Comparison of ENCODE assay signal across 27 cellular contexts in the genomic region with DNA sequence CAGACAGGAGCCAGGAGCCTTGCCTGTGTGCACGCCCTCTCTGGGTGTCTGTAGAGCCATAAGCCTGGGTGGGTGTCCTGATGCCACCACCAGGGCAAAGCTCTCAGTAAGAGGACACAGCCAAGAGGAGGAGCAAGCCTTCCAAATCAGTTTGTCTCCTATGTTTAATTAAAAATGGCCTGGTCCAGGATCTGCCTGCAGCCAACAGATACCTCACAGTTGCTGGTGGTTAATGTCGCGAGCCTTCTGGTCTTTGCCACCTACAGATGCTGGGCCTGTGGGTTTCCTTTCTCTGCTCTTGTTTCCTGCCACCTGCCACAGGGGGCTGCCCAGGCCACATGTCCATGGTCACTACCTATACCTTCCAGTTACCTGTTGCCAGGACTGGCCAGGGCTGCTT. TPM values are rescaled to one million over a fixed set of nuclear protein-coding genes. Genes with fewer than 3 reads are reported as not detected.
DNase-seq lines count a peak whose midpoint lies in the region; ATAC-seq and TF ChIP-seq lines count a peak whose summit lies in the region.
"Had no signal": no experiment of that assay in that cellular context is flagged by ENCODE, and none has a peak within 500 bp of the region (broad histone marks: within the 10 kb centered on the region; RNA-seq: fewer than 3 reads in every experiment).

No MANE protein-coding gene starts in this region.

- H3K27ac ChIP-seq in right atrium auricular region (no peak overlapping the region), prostate gland (no peak overlapping the region)
- H3K27ac ChIP-seq: A549, esophagus squamous epithelium, foreskin keratinocyte, RWPE1, tibial artery had no signal

- peaks cover 0 to 45% (median 28%) of the 10 kb centered on the region in 3 donors for H3K36me3 Mint-ChIP-seq in immature natural killer cell
- peaks cover 26 to 67% of the 10 kb centered on the region in 2 donors for H3K36me3 Mint-ChIP-seq in stimulated activated naive B cell treated with anti-CD40 and anti-IgM and Interleukin-4, amounts not matched to agents 10 μg/mL and 1 μg/mL and 100 μg/mL, for 72 hours
- H3K36me3 Mint-ChIP-seq: CD8-positive, alpha-beta T cell; T-cell; WTC11 had no signal

- H3K27ac Mint-ChIP-seq in immature natural killer cell, result peak overlapping the region in 4 of 6 donors; percentile 6 to 68 (median 37)
- H3K27ac Mint-ChIP-seq in stimulated activated naive B cell treated with anti-CD40 and anti-IgM and Interleukin-4, amounts not matched to agents 10 μg/mL and 1 μg/mL and 100 μg/mL, for 72 hours, result peak overlapping the region; percentile 92
- H3K27ac Mint-ChIP-seq: activated CD4-positive, alpha-beta T cell treated with anti-CD3 and anti-CD28 coated beads, Interleukin-2, amount 10 ng/mL, durations not matched to agents 7 days and 5 days; CD8-positive, alpha-beta T cell; T-cell; WTC11 had no signal

- peaks cover 0 to 3% (median under 1%) of the 10 kb centered on the region in 3 donors for H3K27me3 Mint-ChIP-seq in immature natural killer cell (ENCODE audit: low read depth in 3 of 3)
- no peaks in the 10 kb centered on the region for H3K27me3 Mint-ChIP-seq in stimulated activated naive B cell treated with anti-CD40 and anti-IgM and Interleukin-4, amounts not matched to agents 10 μg/mL and 1 μg/mL and 100 μg/mL, for 72 hours

- peaks cover 48 to 67% of the 10 kb centered on the region in 2 donors for H3K4me1 Mint-ChIP-seq in immature natural killer cell
- peaks cover 55 to 68% of the 10 kb centered on the region in 2 donors for H3K4me1 Mint-ChIP-seq in stimulated activated naive B cell treated with anti-CD40 and anti-IgM and Interleukin-4, amounts not matched to agents 10 μg/mL and 1 μg/mL and 100 μg/mL, for 72 hours
- H3K4me1 Mint-ChIP-seq: WTC11 had no signal

- TF ChIP-seq CTCF in right atrium auricular region (IDR thresholded peaks at IDR 0.05) (no peak), prostate gland (IDR thresholded peaks at IDR 0.05) (no peak)

- ATAC-seq in Right ventricle myocardium superior (ENCODE audit: poor library complexity) (peak; percentile 63), GM18505 (IDR thresholded peaks at IDR 0.05; ENCODE audit: unreplicated experiment) (no peak)
- ATAC-seq in stimulated activated naive B cell treated with anti-CD40 and anti-IgM and Interleukin-4, amounts not matched to agents 10 μg/mL and 1 μg/mL and 100 μg/mL, for 72 hours (replicated peaks), result peak; percentile 22 to 37
- ATAC-seq: A549; CD8-positive, alpha-beta T cell; foreskin keratinocyte; T-cell; WTC11 had no signal

- peak overlapping the region; percentile 44 to 83 (median 77) for H3K4me3 Mint-ChIP-seq in immature natural killer cell
- H3K4me3 Mint-ChIP-seq in stimulated activated naive B cell treated with anti-CD40 and anti-IgM and Interleukin-4, amounts not matched to agents 10 μg/mL and 1 μg/mL and 100 μg/mL, for 72 hours, result peak overlapping the region; percentile 32
- H3K4me3 Mint-ChIP-seq: activated CD4-positive, alpha-beta T cell treated with anti-CD3 and anti-CD28 coated beads, Interleukin-2, amount 10 ng/mL, durations not matched to agents 7 days and 5 days; CD8-positive, alpha-beta T cell; neural crest cell; T-cell; WTC11 had no signal

- TF ChIP-seq POLR2A in prostate gland (IDR thresholded peaks at IDR 0.05) (no peak), GM18505 (IDR thresholded peaks at IDR 0.05; ENCODE audit: borderline replicate concordance, extremely low read depth, insufficient read depth, insufficient read length) (no peak)

- H3K27me3 ChIP-seq in right atrium auricular region, result no peaks in the 10 kb centered on the region
- no peaks in the 10 kb centered on the region for H3K27me3 ChIP-seq in prostate gland (replicated peaks; ENCODE audit: insufficient read depth)
- H3K27me3 ChIP-seq: esophagus squamous epithelium, foreskin keratinocyte, tibial artery had no signal

- H3K9me3 Mint-ChIP-seq in immature natural killer cell, result peaks cover 0 to 2% (median 0%) of the 10 kb centered on the region in 6 donors
- H3K9me3 Mint-ChIP-seq in stimulated activated naive B cell treated with anti-CD40 and anti-IgM and Interleukin-4, amounts not matched to agents 10 μg/mL and 1 μg/mL and 100 μg/mL, for 72 hours, result no peaks in the 10 kb centered on the region
- H3K9me3 Mint-ChIP-seq: activated CD4-positive, alpha-beta T cell treated with anti-CD3 and anti-CD28 coated beads, Interleukin-2, amount 10 ng/mL, durations not matched to agents 7 days and 5 days; CD8-positive, alpha-beta T cell; neural crest cell; T-cell; WTC11 had no signal

- no peaks in the 10 kb centered on the region for H3K9me3 ChIP-seq in right atrium auricular region
- no peaks in the 10 kb centered on the region for H3K9me3 ChIP-seq in prostate gland
- H3K9me3 ChIP-seq: A549, esophagus squamous epithelium, HAP-1, tibial artery had no signal

- H3K4me1 ChIP-seq in right atrium auricular region (no peaks in the 10 kb centered on the region), prostate gland (replicated peaks) (no peaks in the 10 kb centered on the region)
- H3K4me1 ChIP-seq: A549, esophagus squamous epithelium, HAP-1, tibial artery had no signal

- 94% methylated on average over 3 of the region's 3 CpGs for WGBS in prostate gland

- intact Hi-C loops in Right ventricle myocardium superior (cut with DNase I), result no loop called here
- intact Hi-C loops in prostate gland (cut with DNase I), result no loop called here

- H3K4me3 ChIP-seq in right atrium auricular region (no peak overlapping the region), prostate gland (no peak overlapping the region)
- H3K4me3 ChIP-seq: A549, esophagus squamous epithelium, HAP-1, tibial artery had no signal

- DNase-seq in Right ventricle myocardium superior (no peak), right atrium auricular region (ENCODE audit: low spot score) (no peak), UCSD-AML1 (lab: John Stamatoyannopoulos, UW; ENCODE audit: unreplicated experiment) (peak; percentile 48), immature natural killer cell (peak; percentile 39 to 59 (median 54)), prostate gland (ENCODE audit: low spot score) (no peak), GOT3 (lab: John Stamatoyannopoulos, UW) (no peak)
- no peak for DNase-seq in stimulated activated naive B cell treated with anti-CD40 and anti-IgM and Interleukin-4, amounts not matched to agents 10 μg/mL and 1 μg/mL and 100 μg/mL, for 72 hours
- DNase-seq: activated CD4-positive, alpha-beta T cell treated with anti-CD3 and anti-CD28 coated beads, Interleukin-2, amount 10 ng/mL, durations not matched to agents 7 days and 5 days; activated T-cell treated with anti-CD3 and anti-CD28 coated beads, Interleukin-2, amount 50 U/mL, for 48 hours; CD8-positive, alpha-beta T cell; esophagus squamous epithelium; foreskin keratinocyte; head of caudate nucleus; mammary epithelial cell; NCI-H1417 treated with DMSO at 0.1 percent for 48 hours; NCI-H2081 treated with DMSO at 0.1 percent for 48 hours; NCI-H345; right cardiac atrium; stimulated activated CD4-positive, alpha-beta T cell treated with anti-CD3 and anti-CD28 coated beads, Interleukin-1b, Interleukin-23, amount 100 ng/mL, for 48 hours; T-cell; tibial artery had no signal

- H3K36me3 ChIP-seq in right atrium auricular region (no peaks in the 10 kb centered on the region), prostate gland (no peaks in the 10 kb centered on the region)
- H3K36me3 ChIP-seq: HAP-1, tibial artery had no signal

RNA-seq across cellular contexts. Expression of a gene that starts 56.9 kb away (rescaled TPM):
- total RNA-seq in Right ventricle myocardium superior (6.5 TPM), right atrium auricular region (1 to 10 TPM; 3.4 to 6.3 TPM), prostate gland (10 to 100 TPM in 1 of 2 donors, 1 to 10 TPM in 1; 4.5 to 43.6 TPM)
- 100 to 1,000 TPM in 1 of 3 donors, 10 to 100 TPM in 2; 50.1 to 125 (median 82.6) TPM for polyA plus RNA-seq in immature natural killer cell

Comparison
In these comparisons a context has a peak if more than half of its experiments do, and no peak if none do; other contexts are left out.
1. DNase-seq: peak in UCSD-AML1 (single experiment) and immature natural killer cell (3 of 3); none in Right ventricle myocardium superior (single experiment), right atrium auricular region (single experiment), stimulated activated naive B cell treated with anti-CD40 and anti-IgM and Interleukin-4, amounts not matched to agents 10 μg/mL and 1 μg/mL and 100 μg/mL, for 72 hours (single experiment), prostate gland (single experiment) and GOT3 (single experiment).